In the genomic region with DNA sequence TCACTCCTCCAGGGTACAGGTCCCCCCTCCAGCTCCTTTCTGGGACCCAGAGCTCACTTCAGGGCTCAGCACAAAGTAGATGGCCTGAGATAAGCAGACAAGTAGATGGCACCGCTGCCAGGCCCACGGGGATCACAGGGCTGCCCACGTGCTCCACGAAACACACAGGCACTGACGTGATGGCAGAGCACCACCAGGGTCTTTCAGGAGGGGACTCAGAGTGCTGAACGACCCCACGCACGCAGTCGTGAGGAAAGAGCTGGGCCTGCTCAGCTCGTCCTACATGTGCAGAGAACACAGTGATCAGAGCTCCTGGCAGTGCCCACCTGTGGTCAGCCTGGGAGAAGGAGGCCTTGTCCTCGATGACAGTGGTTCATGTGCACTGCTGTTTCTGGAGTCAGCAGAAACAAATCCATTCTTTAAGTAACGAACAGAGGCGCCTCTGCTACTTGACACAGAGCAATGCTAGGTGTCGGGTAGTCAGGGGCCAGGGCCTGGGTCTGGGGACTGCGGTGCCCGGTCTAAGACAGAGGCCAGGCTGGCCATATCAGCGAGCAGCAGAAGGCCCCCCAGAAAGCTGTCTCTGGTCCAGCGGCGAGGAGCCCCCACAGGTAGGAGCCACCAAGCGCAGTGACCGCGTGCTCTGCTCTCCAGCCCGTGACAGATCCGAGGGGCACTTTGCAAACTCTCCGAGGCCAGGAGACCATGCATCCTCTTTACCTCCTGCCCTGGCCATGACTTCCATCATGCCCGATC, we compare ENCODE assay signal across 13 cellular contexts.
"Had no signal": no experiment of that assay in that cellular context is flagged by ENCODE, and none has a peak within 500 bp of the region (broad histone marks: within the 10 kb centered on the region; RNA-seq: fewer than 3 reads in every experiment).

No MANE protein-coding gene starts in this region.

- H3K9me3 Mint-ChIP-seq: activated naive CD4-positive, alpha-beta T cell treated with anti-CD3 and anti-CD28 coated beads, Interleukin-2, amount 50 U/mL, for 72 hours; activated T-cell treated with anti-CD3 and anti-CD28 coated beads, Interleukin-2, amount 50 U/mL, for 4 hours; brain; dendritic cell treated with granulocyte-macrophage colony-stimulating factor and Interleukin-4, amounts not matched to agents 40 ng/mL and 50 ng/mL, for 4 days; nephron had no signal

- H3K4me1 ChIP-seq: parathyroid adenoma had no signal

- H3K27ac ChIP-seq: parathyroid adenoma had no signal

- H3K4me3 Mint-ChIP-seq: activated T-cell treated with anti-CD3 and anti-CD28 coated beads, Interleukin-2, amount 50 U/mL, for 4 hours; brain; dendritic cell treated with granulocyte-macrophage colony-stimulating factor and Interleukin-4, amounts not matched to agents 40 ng/mL and 50 ng/mL, for 4 days; nephron had no signal

- H2AFZ ChIP-seq: parathyroid adenoma had no signal

- H3K36me3 Mint-ChIP-seq: activated naive CD4-positive, alpha-beta T cell treated with anti-CD3 and anti-CD28 coated beads, Interleukin-2, amount 50 U/mL, for 72 hours; brain had no signal

- DNase-seq: activated effector memory CD4-positive, alpha-beta T cell treated with anti-CD3 and anti-CD28 coated beads, Interleukin-2, amount 50 U/mL, for 16 hours; activated T-cell treated with anti-CD3 and anti-CD28 coated beads, Interleukin-2, amount 50 U/mL, for 4 hours; amniotic stem cell; hippocampal formation; kidney glomerular epithelial cell; stimulated activated CD4-positive, alpha-beta T cell treated with anti-CD3 and anti-CD28 coated beads, Interleukin-2, amount 100 ng/mL, for 24 hours; stimulated activated naive CD4-positive, alpha-beta T cell; T-helper 2 cell had no signal

- ATAC-seq: activated naive CD4-positive, alpha-beta T cell treated with anti-CD3 and anti-CD28 coated beads, Interleukin-2, amount 50 U/mL, for 72 hours; activated T-cell treated with anti-CD3 and anti-CD28 coated beads, Interleukin-2, amount 50 U/mL, for 4 hours had no signal

- H3K9ac ChIP-seq: parathyroid adenoma had no signal

- H3K27ac Mint-ChIP-seq: activated naive CD4-positive, alpha-beta T cell treated with anti-CD3 and anti-CD28 coated beads, Interleukin-2, amount 50 U/mL, for 72 hours; dendritic cell treated with granulocyte-macrophage colony-stimulating factor and Interleukin-4, amounts not matched to agents 40 ng/mL and 50 ng/mL, for 4 days; nephron had no signal
